ENCODE assay signal across 8 cellular contexts in the genomic region with DNA sequence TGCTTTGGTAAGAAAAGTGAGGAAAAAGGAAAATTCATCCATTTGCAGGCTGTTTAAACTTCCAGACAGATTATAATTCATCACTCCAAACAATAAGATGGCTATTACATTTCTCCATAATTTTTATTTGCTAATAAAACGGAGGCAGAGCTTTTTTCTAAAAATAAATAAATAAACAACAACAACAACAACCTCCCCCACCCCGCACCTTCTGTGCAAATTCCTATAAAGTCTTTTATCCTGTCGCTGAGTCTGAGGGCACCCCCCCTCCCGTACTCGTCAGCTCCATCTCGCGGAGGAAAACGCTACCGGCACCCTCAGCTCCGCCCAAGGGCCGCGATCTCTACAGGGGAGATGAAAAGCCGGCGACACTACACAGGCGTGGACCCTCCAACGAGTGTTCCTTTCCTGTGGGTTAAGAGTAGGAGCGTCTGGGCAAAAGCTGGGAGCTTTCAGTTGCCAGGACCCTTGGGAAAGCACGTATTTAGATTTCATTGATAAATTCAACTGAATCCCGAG. TPM values are rescaled to one million over a fixed set of nuclear protein-coding genes. Genes with fewer than 3 reads are reported as not detected.
DNase-seq lines count a peak whose midpoint lies in the region; ATAC-seq and TF ChIP-seq lines count a peak whose summit lies in the region.

No MANE protein-coding gene starts in this region.

- H3K9me3 ChIP-seq in adrenal gland (replicated peaks in 1 of 3) = no peaks in the 10 kb centered on the region
- H3K9me3 ChIP-seq in upper lobe of left lung = no peaks in the 10 kb centered on the region

- no peaks in the 10 kb centered on the region for H3K27me3 ChIP-seq in adrenal gland
- H3K27me3 ChIP-seq in upper lobe of left lung = no peaks in the 10 kb centered on the region

- peaks cover 17 to 30% of the 10 kb centered on the region in 2 donors for H3K4me1 ChIP-seq in adrenal gland (replicated peaks in 1 of 2)
- peaks cover 18 to 30% (median 23%) of the 10 kb centered on the region in 4 donors for H3K4me1 ChIP-seq in upper lobe of left lung

- peak; percentile 87 for DNase-seq in GM10248 (ENCODE audit: extremely low spot score)
- peak; percentile 92 for DNase-seq in NCI-H146 (lab: John Stamatoyannopoulos, UW)
- peak; percentile 63 to 83 (median 70) for DNase-seq in T-helper 1 cell
- peak; percentile 78 to 94 (median 88) for DNase-seq in adrenal gland
- peak; percentile 88 for DNase-seq in left cardiac atrium
- peak; percentile 71 to 97 (median 86) for DNase-seq in posterior cingulate gyrus
- peak; percentile 86 to 91 for DNase-seq in upper lobe of left lung

- peak; percentile 50 for ATAC-seq in HG02798 (IDR thresholded peaks at IDR 0.05; ENCODE audit: poor library complexity, unreplicated experiment)
- ATAC-seq in left cardiac atrium = peak; percentile 84 to 89
- peak; percentile 92 to 96 for ATAC-seq in upper lobe of left lung (ENCODE audit: low FRiP score in 2 of 2)

- TF ChIP-seq POLR2A in adrenal gland (IDR thresholded peaks at IDR 0.05) = peak in 1 of 2 donors; percentile 8
- peak in 1 of 4 donors; percentile 12 for TF ChIP-seq POLR2A in upper lobe of left lung (IDR thresholded peaks at IDR 0.05)

- CTCF ChIA-PET in GM10248 (lab: Yijun Ruan, JAX) = interaction anchor here (0.7 to 2.8 kb wide), 34 partner anchors 9 to 1023 kb away, joined by 3 to 30 read pairs (median 4); a partner anchor contains a TSS

- POLR2A ChIA-PET in GM10248 (lab: Yijun Ruan, JAX) = interaction anchor here (0.8 to 1.1 kb wide), 2 partner anchors 10 to 421 kb away, joined by 3 read pairs; no protein-coding TSS in a partner anchor

- H3K36me3 ChIP-seq in adrenal gland (replicated peaks in 1 of 2) (no peaks in the 10 kb centered on the region), upper lobe of left lung (no peaks in the 10 kb centered on the region)

- H3K4me3 ChIP-seq in adrenal gland = peak overlapping the region; percentile 5 to 89 (median 45)
- H3K4me3 ChIP-seq in upper lobe of left lung = peak overlapping the region; percentile 49 to 95 (median 90)

- no peak for TF ChIP-seq EP300 in upper lobe of left lung (IDR thresholded peaks at IDR 0.05)

- 0 to 1% (median 0%) methylated on average over 18 to 19 of the region's 19 CpGs for WGBS in adrenal gland, 4 donors
- WGBS in upper lobe of left lung, 2 donors = 0 to 1% methylated on average over 19 of the region's 19 CpGs

- TF ChIP-seq CTCF in GM10248 (IDR thresholded peaks at IDR 0.05; ENCODE audit: control extremely low read depth, extremely low read depth, low read depth, missing control alignments) = peak; percentile 92
- TF ChIP-seq CTCF in adrenal gland (IDR thresholded peaks at IDR 0.05) = peak; percentile 75 to 90 (median 79)
- TF ChIP-seq CTCF in upper lobe of left lung (IDR thresholded peaks at IDR 0.05) = peak; percentile 70 to 91 (median 80)

- H3K27ac ChIP-seq in adrenal gland (peak overlapping the region; percentile 92 to 99 (median 97)), upper lobe of left lung (peak overlapping the region; percentile 97 to 100 (median 98))

- intact Hi-C loops in adrenal gland (cut with DNase I) = loop anchor here (10.0 kb wide), 2 partner anchors 81 to 141 kb away; a partner anchor contains a TSS
- intact Hi-C loops in left cardiac atrium (cut with DNase I) = loop anchor here in 1 of 2 donors (5.0 kb wide), 1 partner anchor 138 kb away; a partner anchor contains a TSS
- intact Hi-C loops in posterior cingulate gyrus (cut with DNase I) = loop anchor here (5.0 to 10.0 kb wide), 3 partner anchors 272 to 641 kb away; a partner anchor contains a TSS

RNA-seq across cellular contexts. Expression of a gene that starts 1.0 kb away (rescaled TPM):
- total RNA-seq in adrenal gland (100 to 1,000 TPM in 3 of 8 donors, 10 to 100 TPM in 5; 65.2 to 300 (median 87.6) TPM), left cardiac atrium (100 to 1,000 TPM in 1 of 2 donors, 10 to 100 TPM in 1; 68.0 to 117 TPM), upper lobe of left lung (100 to 1,000 TPM in 2 of 6 donors, 10 to 100 TPM in 4; 68.8 to 309 (median 92.2) TPM)
- 100 to 1,000 TPM; 167 to 216 (median 187) TPM for polyA plus RNA-seq in adrenal gland

Comparison
In these comparisons a context has a peak if more than half of its experiments do, and no peak if none do; other contexts are left out.
1. Peak in every context shown above with its lines: DNase-seq, ATAC-seq, H3K4me3 ChIP-seq and H3K27ac ChIP-seq.